In genomic region chr11:133350045-133350444, GRCh38 we compare ENCODE assay signal across 35 cellular contexts.
"Had no signal": no experiment of that assay in that cellular context is flagged by ENCODE, and none has a peak within 500 bp of the region (broad histone marks: within the 10 kb centered on the region; RNA-seq: fewer than 3 reads in every experiment).

No MANE protein-coding gene starts in this region.

- H3K36me3 ChIP-seq: MG63 had no signal

- H3K4me2 ChIP-seq: KMS-11 had no signal

- H3K4me3 ChIP-seq: MG63 had no signal

- H3K27ac ChIP-seq: KMS-11 had no signal

- H3K9ac ChIP-seq: KMS-11 had no signal

- H3K27me3 ChIP-seq: MG63 had no signal

- H3K9me3 ChIP-seq: MG63 had no signal

- DNase-seq: Karpas-422, Kasumi-1, KG1, MG63, MM.1S, MV-4-11, NCI-H1048, NCI-H1092, NCI-H1092 treated with DMSO at 0.1 percent for 48 hours, NCI-H1105, NCI-H1105 treated with DMSO at 0.1 percent for 48 hours, NCI-H1417, NCI-H1417 treated with DMSO at 0.1 percent for 48 hours, NCI-H1436, NCI-H1436 treated with DMSO at 0.1 percent for 48 hours, NCI-H146, NCI-H1694, NCI-H1694 treated with DMSO at 0.1 percent for 48 hours, NCI-H187, NCI-H187 treated with DMSO at 0.1 percent for 48 hours, NCI-H1930, NCI-H2029, NCI-H2029 treated with DMSO at 0.1 percent for 48 hours, NCI-H2081, NCI-H2081 treated with DMSO at 0.1 percent for 48 hours, NCI-H2107, NCI-H2171, NCI-H2171 treated with DMSO at 0.1 percent for 48 hours, NCI-H2227 treated with DMSO at 0.1 percent for 48 hours, NCI-H226, NCI-H345, NCI-H446, NCI-H446 treated with DMSO at 0.1 percent for 48 hours, NCI-H510A had no signal
